In the genomic region with DNA sequence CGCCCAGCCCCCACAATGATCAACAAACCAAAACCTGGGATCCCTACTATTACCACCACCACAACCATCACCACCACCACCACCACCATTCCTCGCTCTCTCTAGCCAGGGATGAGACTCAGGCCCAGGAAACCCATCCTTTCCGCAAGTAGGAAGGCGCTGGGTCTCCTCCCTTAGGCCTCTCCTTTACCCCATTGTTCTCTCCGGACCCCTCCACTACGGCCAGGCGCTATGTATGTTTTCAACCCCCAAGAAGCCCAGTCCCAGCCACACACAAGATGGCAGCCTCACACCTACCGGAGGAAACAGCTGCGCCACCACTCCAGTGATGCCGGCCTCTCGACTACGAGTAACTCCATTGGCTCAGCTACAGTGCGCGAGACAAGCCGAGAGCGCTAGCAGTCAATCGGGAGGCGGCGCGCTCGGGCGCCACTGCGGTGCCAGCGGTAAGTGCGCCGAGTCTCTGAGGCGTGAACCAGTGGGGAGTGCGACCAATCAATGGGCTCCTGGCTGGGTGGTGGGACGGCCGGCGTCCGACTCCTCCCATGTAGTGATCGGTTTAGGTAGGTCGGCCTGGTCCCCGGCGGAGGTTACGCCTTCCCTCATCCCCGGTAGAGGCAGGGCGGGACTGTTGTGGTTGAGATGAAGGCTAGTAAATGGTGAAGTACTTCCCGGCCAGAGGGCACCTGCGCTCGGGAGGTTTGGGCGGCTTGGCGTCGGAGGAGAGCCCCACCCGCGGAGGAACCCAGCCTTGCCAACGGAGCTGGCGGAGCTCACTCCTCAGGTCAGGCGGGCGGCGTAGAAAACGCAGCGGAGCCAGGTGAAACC, we compare ENCODE assay signal across 8 cellular contexts. TPM values are rescaled to one million over a fixed set of nuclear protein-coding genes. Genes with fewer than 3 reads are reported as not detected.
DNase-seq lines count a peak whose midpoint lies in the region; ATAC-seq and TF ChIP-seq lines count a peak whose summit lies in the region.

A gene (minus strand): TSS at position 376 of the 828 bp plus-strand sequence. CDS start 61,154 bp downstream, outside the sequence.
A gene with protein sequence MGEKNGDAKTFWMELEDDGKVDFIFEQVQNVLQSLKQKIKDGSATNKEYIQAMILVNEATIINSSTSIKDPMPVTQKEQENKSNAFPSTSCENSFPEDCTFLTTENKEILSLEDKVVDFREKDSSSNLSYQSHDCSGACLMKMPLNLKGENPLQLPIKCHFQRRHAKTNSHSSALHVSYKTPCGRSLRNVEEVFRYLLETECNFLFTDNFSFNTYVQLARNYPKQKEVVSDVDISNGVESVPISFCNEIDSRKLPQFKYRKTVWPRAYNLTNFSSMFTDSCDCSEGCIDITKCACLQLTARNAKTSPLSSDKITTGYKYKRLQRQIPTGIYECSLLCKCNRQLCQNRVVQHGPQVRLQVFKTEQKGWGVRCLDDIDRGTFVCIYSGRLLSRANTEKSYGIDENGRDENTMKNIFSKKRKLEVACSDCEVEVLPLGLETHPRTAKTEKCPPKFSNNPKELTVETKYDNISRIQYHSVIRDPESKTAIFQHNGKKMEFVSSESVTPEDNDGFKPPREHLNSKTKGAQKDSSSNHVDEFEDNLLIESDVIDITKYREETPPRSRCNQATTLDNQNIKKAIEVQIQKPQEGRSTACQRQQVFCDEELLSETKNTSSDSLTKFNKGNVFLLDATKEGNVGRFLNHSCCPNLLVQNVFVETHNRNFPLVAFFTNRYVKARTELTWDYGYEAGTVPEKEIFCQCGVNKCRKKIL (plus strand): TSS at position 586 of the 828 bp plus-strand sequence. CDS start 7,620 bp downstream, outside the sequence.

- H3K27ac ChIP-seq in left lung, result peak within 1 kb of the TSS; percentile 94 to 97

- H3K27ac Mint-ChIP-seq in dendritic cell treated with granulocyte-macrophage colony-stimulating factor and Interleukin-4, amounts not matched to agents 40 ng/mL and 50 ng/mL, for 4 days, result peak within 1 kb of the TSS; percentile 94

- peak within 1 kb of the TSS; percentile 91 for H3K4me3 Mint-ChIP-seq in dendritic cell treated with granulocyte-macrophage colony-stimulating factor and Interleukin-4, amounts not matched to agents 40 ng/mL and 50 ng/mL, for 4 days

- TF ChIP-seq CTCF in left lung (IDR thresholded peaks at IDR 0.05), result peak; percentile 28 to 73

- peaks cover 30% of the 10 kb centered on the region for H3K36me3 Mint-ChIP-seq in dendritic cell treated with granulocyte-macrophage colony-stimulating factor and Interleukin-4, amounts not matched to agents 40 ng/mL and 50 ng/mL, for 4 days (ENCODE audit: low read depth)

- ATAC-seq in GM19324 (IDR thresholded peaks at IDR 0.05; ENCODE audit: low FRiP score, unreplicated experiment) (peak; percentile 98), HG03469 (IDR thresholded peaks at IDR 0.05; ENCODE audit: unreplicated experiment) (peak; percentile 90), left lung (peak; percentile 98)

- intact Hi-C loops in dendritic cell treated with granulocyte-macrophage colony-stimulating factor and Interleukin-4, amounts not matched to agents 40 ng/mL and 50 ng/mL, for 4 days (cut with micrococcal nuclease), result loop anchor here (2.0 kb wide), 1 partner anchor 51 kb away; a partner anchor contains a TSS
- intact Hi-C loops in left lung (cut with DNase I), result no loop called here

- no peaks in the 10 kb centered on the region for H3K9me3 Mint-ChIP-seq in dendritic cell treated with granulocyte-macrophage colony-stimulating factor and Interleukin-4, amounts not matched to agents 40 ng/mL and 50 ng/mL, for 4 days

- H3K4me1 Mint-ChIP-seq in dendritic cell treated with granulocyte-macrophage colony-stimulating factor and Interleukin-4, amounts not matched to agents 40 ng/mL and 50 ng/mL, for 4 days (ENCODE audit: low read depth), result peaks cover 26% of the 10 kb centered on the region

- H3K36me3 ChIP-seq in left lung, result no peaks in the 10 kb centered on the region

- DNase-seq in C1 segment of cervical spinal cord (lab: John Stamatoyannopoulos, UW) (peak; percentile 91 to 100 (median 97)), NCI-H526 (lab: John Stamatoyannopoulos, UW) (peak; percentile 99), left lung (peak; percentile 99)
- peak; percentile 94 to 98 for DNase-seq in activated CD4-positive, alpha-beta T cell treated with anti-CD3 and anti-CD28 coated beads, Interleukin-2, amount 50 U/mL, for 24 hours (ENCODE audit: low read depth in 1 of 2, low spot score in 1 of 2)
- peak; percentile 93 to 94 for DNase-seq in stimulated activated CD4-positive, alpha-beta T cell treated with anti-CD3 and anti-CD28 coated beads, Interleukin-2, amount 100 ng/mL, for 48 hours

- H3K27me3 ChIP-seq in left lung, result no peaks in the 10 kb centered on the region

- H3K4me3 ChIP-seq in left lung, result peak within 1 kb of the TSS; percentile 71 to 82

- H3K4me1 ChIP-seq in left lung, result peaks cover 0 to 32% of the 10 kb centered on the region in 2 donors

- H3K9me3 ChIP-seq in left lung, result no peaks in the 10 kb centered on the region

- H3K27me3 Mint-ChIP-seq in dendritic cell treated with granulocyte-macrophage colony-stimulating factor and Interleukin-4, amounts not matched to agents 40 ng/mL and 50 ng/mL, for 4 days, result no peaks in the 10 kb centered on the region

RNA-seq across cellular contexts. Expression of the first gene that starts in this region (rescaled TPM):
- total RNA-seq in left lung, result 10 to 100 TPM in 1 of 2 donors, 1 to 10 TPM in 1; 8.6 to 12.8 TPM

RNA-seq across cellular contexts. Expression of the second gene that starts in this region (rescaled TPM):
- total RNA-seq in left lung, result 10 to 100 TPM; 11.4 to 14.0 TPM

Comparison
In these comparisons a context has a peak if more than half of its experiments do, and no peak if none do; other contexts are left out.
1. Peak in every context shown above with its lines: DNase-seq, ATAC-seq, H3K4me3 ChIP-seq and H3K27ac ChIP-seq.